In the genomic region with DNA sequence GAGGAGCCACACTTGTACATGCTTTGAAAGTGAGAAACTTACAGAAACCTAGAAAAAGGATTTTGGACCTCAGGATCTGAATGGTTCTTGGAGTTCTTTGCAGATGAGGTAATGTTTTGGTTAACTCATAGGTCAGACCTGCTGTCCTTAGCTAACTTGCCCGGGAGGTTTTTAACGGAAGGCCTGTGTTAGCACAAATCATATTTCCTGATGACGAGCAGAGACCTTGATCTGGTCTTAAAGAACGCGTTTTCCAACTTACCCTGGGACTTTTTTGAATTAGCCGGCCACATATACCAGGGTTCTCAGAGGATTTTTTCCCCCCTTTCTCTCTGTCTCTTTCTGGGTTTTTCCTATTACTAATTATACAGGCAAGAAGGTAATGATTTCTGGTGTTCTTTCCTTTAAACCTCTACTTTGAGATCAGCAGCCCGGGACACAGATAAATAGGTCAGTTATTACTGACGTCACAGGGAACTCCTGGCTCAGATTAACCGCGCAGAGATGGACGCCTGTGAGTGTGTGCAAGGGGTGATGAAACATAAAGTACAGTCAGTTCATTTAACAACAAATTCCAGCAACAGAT, we compare ENCODE assay signal across 8 cellular contexts.
DNase-seq lines count a peak whose midpoint lies in the region; ATAC-seq and TF ChIP-seq lines count a peak whose summit lies in the region.

No MANE protein-coding gene starts in this region.

- H3K79me2 ChIP-seq in OCI-LY3 (ENCODE audit: low read length) (no peaks in the 10 kb centered on the region), osteoblast (ENCODE audit: insufficient read depth, low read length) (no peaks in the 10 kb centered on the region)

- H3K27ac Mint-ChIP-seq in CD8-positive, alpha-beta memory T cell: peak overlapping the region; percentile 51 to 99 (median 98)

- no peak for TF ChIP-seq CTCF in OCI-LY3 (IDR thresholded peaks at IDR 0.05; ENCODE audit: low read depth, low read length)
- no peak for TF ChIP-seq CTCF in osteoblast (IDR thresholded peaks at IDR 0.05; ENCODE audit: extremely low read depth, low read depth, low read length)

- peaks cover 22% of the 10 kb centered on the region for H3K4me1 ChIP-seq in CD8-positive, alpha-beta memory T cell (ENCODE audit: insufficient read depth, low read length)
- H3K4me1 ChIP-seq in OCI-LY3 (ENCODE audit: low read length): peaks cover 20% of the 10 kb centered on the region
- peaks cover 0 to 3% of the 10 kb centered on the region in 2 donors for H3K4me1 ChIP-seq in esophagus (ENCODE audit: control insufficient read depth in 2 of 2, insufficient read depth in 2 of 2, low read length in 1 of 2)
- H3K4me1 ChIP-seq in osteoblast (ENCODE audit: insufficient read depth, low read length): peaks cover 35% of the 10 kb centered on the region

- H3K27me3 Mint-ChIP-seq in CD8-positive, alpha-beta memory T cell: no peaks in the 10 kb centered on the region

- no peaks in the 10 kb centered on the region for H3K9me3 Mint-ChIP-seq in CD8-positive, alpha-beta memory T cell

- H3K27ac ChIP-seq in CD8-positive, alpha-beta memory T cell (ENCODE audit: low read depth, low read length): peak overlapping the region; percentile 53
- H3K27ac ChIP-seq in OCI-LY3 (ENCODE audit: low read length) (no peak overlapping the region), esophagus (ENCODE audit: low read depth in 2 of 2, low read length in 1 of 2) (peak overlapping the region; percentile 74 to 81), osteoblast (ENCODE audit: low read depth, low read length) (peak overlapping the region; percentile 99)

- H3K4me2 ChIP-seq in OCI-LY3 (ENCODE audit: low read length): peak overlapping the region; percentile 66
- peak overlapping the region; percentile 69 for H3K4me2 ChIP-seq in osteoblast (ENCODE audit: insufficient read depth, low read length)

- intact Hi-C loops in posterior vena cava (cut with DNase I): no loop called here

- ATAC-seq in HG02885 (IDR thresholded peaks at IDR 0.05; ENCODE audit: poor library complexity, unreplicated experiment) (no peak), HG02938 (IDR thresholded peaks at IDR 0.05; ENCODE audit: unreplicated experiment) (no peak)

- H4K20me1 ChIP-seq in OCI-LY3 (ENCODE audit: insufficient read depth, low read length): no peaks in the 10 kb centered on the region
- no peaks in the 10 kb centered on the region for H4K20me1 ChIP-seq in osteoblast (ENCODE audit: insufficient read depth, low read length)

- H3K36me3 Mint-ChIP-seq in CD8-positive, alpha-beta memory T cell: peaks cover 0 to 4% (median 4%) of the 10 kb centered on the region in 3 donors

- H3K4me3 ChIP-seq in CD8-positive, alpha-beta memory T cell (ENCODE audit: low read length): no peak overlapping the region
- H3K4me3 ChIP-seq in OCI-LY3 (ENCODE audit: low read length) (peak overlapping the region; percentile 38), esophagus (ENCODE audit: low read depth in 1 of 2, low read length in 2 of 2) (no peak overlapping the region), osteoblast (ENCODE audit: insufficient read depth, low read length) (no peak overlapping the region)

- peak overlapping the region; percentile 39; the same call in 1 of the 2 replicates for H2AFZ ChIP-seq in OCI-LY3 (ENCODE audit: low read depth, low read length)
- no peak overlapping the region for H2AFZ ChIP-seq in osteoblast (ENCODE audit: low read length)

- POLR2A ChIA-PET in CD8-positive, alpha-beta memory T cell (lab: Charles Lee): interaction anchor here (0.5 to 3.0 kb wide), 3 partner anchors 101 to 133 kb away, joined by 3 to 20 read pairs (median 4); partner anchors contain the start of gene KLF6

- H3K4me1 Mint-ChIP-seq in CD8-positive, alpha-beta memory T cell: peaks cover 24 to 46% (median 36%) of the 10 kb centered on the region in 3 donors

- no peak for DNase-seq in CD8-positive, alpha-beta memory T cell
- DNase-seq in osteoblast (ENCODE audit: insufficient read length, low spot score, missing footprints) (peak; percentile 88), posterior vena cava (ENCODE audit: low spot score) (no peak), NCI-H1105 treated with DMSO at 0.1 percent for 48 hours (lab: John Stamatoyannopoulos, UW) (no peak)

- no peaks in the 10 kb centered on the region for H3K36me3 ChIP-seq in CD8-positive, alpha-beta memory T cell (ENCODE audit: insufficient read depth, low read length)
- H3K36me3 ChIP-seq in OCI-LY3 (replicated peaks; ENCODE audit: low read depth, low read length): no peaks in the 10 kb centered on the region
- no peaks in the 10 kb centered on the region for H3K36me3 ChIP-seq in esophagus (ENCODE audit: control insufficient read depth in 2 of 2, insufficient read depth in 2 of 2, low read length in 1 of 2)
- no peaks in the 10 kb centered on the region for H3K36me3 ChIP-seq in osteoblast (ENCODE audit: insufficient read depth, low read length)

- H3K4me3 Mint-ChIP-seq in CD8-positive, alpha-beta memory T cell: peak overlapping the region in 5 of 7 donors; percentile 32 to 72 (median 41)

- 34 to 40% methylated on average over 11 of the region's 11 CpGs for WGBS in esophagus, 2 donors

- H3K9ac ChIP-seq in OCI-LY3 (ENCODE audit: low read length): no peak overlapping the region

- H3K9me3 ChIP-seq in CD8-positive, alpha-beta memory T cell (ENCODE audit: low read length): no peaks in the 10 kb centered on the region
- no peaks in the 10 kb centered on the region for H3K9me3 ChIP-seq in OCI-LY3 (ENCODE audit: insufficient read depth, low read length)
- no peaks in the 10 kb centered on the region for H3K9me3 ChIP-seq in esophagus (ENCODE audit: control insufficient read depth in 2 of 2, insufficient read depth in 1 of 2, low read depth in 1 of 2, low read length in 1 of 2)
- no peaks in the 10 kb centered on the region for H3K9me3 ChIP-seq in osteoblast (ENCODE audit: low read depth, low read length)

- no peaks in the 10 kb centered on the region for H3K27me3 ChIP-seq in CD8-positive, alpha-beta memory T cell (ENCODE audit: insufficient read depth, low read length, poor library complexity, severe bottlenecking)
- H3K27me3 ChIP-seq in OCI-LY3 (ENCODE audit: low read depth, low read length) (no peaks in the 10 kb centered on the region), esophagus (ENCODE audit: control insufficient read depth in 1 of 2, insufficient read depth in 2 of 2, low read length in 2 of 2) (no peaks in the 10 kb centered on the region), osteoblast (ENCODE audit: insufficient read depth, low read length) (no peaks in the 10 kb centered on the region)

- CTCF ChIA-PET in CD8-positive, alpha-beta memory T cell (lab: Charles Lee): interaction anchor here (2.2 kb wide), 1 partner anchor 105 kb away, joined by 6 read pairs; no protein-coding TSS in a partner anchor
